ENCODE assay signal across 8 cellular contexts in the genomic region with DNA sequence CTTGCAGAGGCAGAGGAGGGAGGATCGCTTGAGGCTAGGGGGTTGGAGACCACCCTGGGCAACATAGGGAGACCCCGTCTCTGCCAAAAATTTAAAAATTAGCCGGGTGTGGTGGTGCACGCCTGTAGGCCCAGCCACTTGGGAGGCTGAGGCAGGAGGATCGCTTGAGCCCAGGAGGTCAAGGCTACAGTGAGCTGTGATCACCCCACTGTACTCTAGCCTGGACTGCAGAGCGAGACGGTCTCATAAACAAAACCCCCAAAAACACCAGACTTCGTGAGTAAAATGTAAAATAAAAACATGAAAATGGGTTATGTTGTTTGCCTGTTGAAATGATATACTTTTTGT. TPM values are rescaled to one million over a fixed set of nuclear protein-coding genes. Genes with fewer than 3 reads are reported as not detected.
A peak's percentile ranks its signal among the peaks of the same experiment; 100 is the strongest.
DNase-seq lines count a peak whose midpoint lies in the region; ATAC-seq, FAIRE-seq and TF ChIP-seq lines count a peak whose summit lies in the region.

No MANE protein-coding gene starts in this region.

- no peak for FAIRE-seq in bronchial epithelial cell (lab: Jason Lieb, UNC)

- peak overlapping the region; percentile 63 to 64 for H3K9ac ChIP-seq in mucosa of rectum (ENCODE audit: low read depth in 1 of 2, low read length in 2 of 2)

- H3K27ac ChIP-seq in left ventricle myocardium inferior (replicated peaks) (peak overlapping the region; percentile 95), mucosa of rectum (ENCODE audit: low read depth in 2 of 2, low read length in 2 of 2) (peak overlapping the region; percentile 67 to 85)

- ATAC-seq in Right ventricle myocardium superior (ENCODE audit: poor library complexity) (no peak), HG02884 (IDR thresholded peaks at IDR 0.05; ENCODE audit: unreplicated experiment) (no peak), HG02840 (IDR thresholded peaks at IDR 0.05; ENCODE audit: low FRiP score, unreplicated experiment) (no peak)

- no peak for TF ChIP-seq CTCF in left ventricle myocardium inferior (IDR thresholded peaks at IDR 0.05; ENCODE audit: borderline replicate concordance)
- no peak for TF ChIP-seq CTCF in bronchial epithelial cell (IDR thresholded peaks at IDR 0.05; ENCODE audit: insufficient read depth, low read length, severe bottlenecking)

- intact Hi-C loops in left ventricle myocardium inferior (cut with micrococcal nuclease) = no loop called here
- intact Hi-C loops in Right ventricle myocardium superior (cut with DNase I) = no loop called here

- H3K36me3 ChIP-seq in left ventricle myocardium inferior (no peaks in the 10 kb centered on the region), bronchial epithelial cell (ENCODE audit: control insufficient read depth, insufficient read depth, low read length) (no peaks in the 10 kb centered on the region), mucosa of rectum (ENCODE audit: control insufficient read depth in 2 of 2, insufficient read depth in 2 of 2, low read length in 2 of 2) (no peaks in the 10 kb centered on the region)

- H3K27me3 ChIP-seq in left ventricle myocardium inferior (ENCODE audit: low read depth) = no peaks in the 10 kb centered on the region
- H3K27me3 ChIP-seq in bronchial epithelial cell (ENCODE audit: control insufficient read depth, insufficient read depth, low read length) = no peaks in the 10 kb centered on the region
- no peaks in the 10 kb centered on the region for H3K27me3 ChIP-seq in mucosa of rectum (ENCODE audit: control insufficient read depth in 2 of 2, insufficient read depth in 2 of 2, low read length in 2 of 2)

- H3K4me3 ChIP-seq in left ventricle myocardium inferior = peak overlapping the region; percentile 82
- peak overlapping the region; percentile 74 for H3K4me3 ChIP-seq in bronchial epithelial cell (ENCODE audit: low read depth, low read length)
- H3K4me3 ChIP-seq in mucosa of rectum (ENCODE audit: low read length in 2 of 2) = peak overlapping the region; percentile 85

- DNase-seq in left ventricle myocardium inferior = no peak
- no peak for DNase-seq in Right ventricle myocardium superior
- no peak for DNase-seq in bronchial epithelial cell (ENCODE audit: low read depth)
- no peak for DNase-seq in GM19240 (ENCODE audit: insufficient read length, low spot score)
- no peak for DNase-seq in NCI-H2196 treated with DMSO at 0.1 percent for 48 hours (lab: John Stamatoyannopoulos, UW; ENCODE audit: unreplicated experiment)

- H3K9me3 ChIP-seq in left ventricle myocardium inferior (replicated peaks) (no peaks in the 10 kb centered on the region), mucosa of rectum (ENCODE audit: control insufficient read depth in 2 of 2, low read length in 2 of 2) (no peaks in the 10 kb centered on the region)

- H3K4me1 ChIP-seq in left ventricle myocardium inferior (peaks cover 30% of the 10 kb centered on the region), mucosa of rectum (ENCODE audit: control insufficient read depth in 2 of 2, insufficient read depth in 2 of 2, low read length in 2 of 2) (peaks cover 3 to 12% of the 10 kb centered on the region in 2 donors)

RNA-seq across cellular contexts. Expression of a gene that starts 0.7 kb away (rescaled TPM):
- total RNA-seq in left ventricle myocardium inferior = 7.6 TPM
- 7.4 TPM for total RNA-seq in Right ventricle myocardium superior
- 14.0 and 17.8 TPM in 2 replicates for total RNA-seq in bronchial epithelial cell

RNA-seq across cellular contexts. Expression of a gene that starts 12.5 kb away (rescaled TPM):
- not detected for total RNA-seq in left ventricle myocardium inferior
- total RNA-seq in Right ventricle myocardium superior = not detected
- total RNA-seq in bronchial epithelial cell = 0.51 and 2.1 TPM in 2 replicates

RNA-seq across cellular contexts. Expression of a gene that starts 43.6 kb away (rescaled TPM):
- total RNA-seq in left ventricle myocardium inferior (24.3 TPM), Right ventricle myocardium superior (19.8 TPM), bronchial epithelial cell (117 and 130 TPM in 2 replicates)
